In the genomic region with DNA sequence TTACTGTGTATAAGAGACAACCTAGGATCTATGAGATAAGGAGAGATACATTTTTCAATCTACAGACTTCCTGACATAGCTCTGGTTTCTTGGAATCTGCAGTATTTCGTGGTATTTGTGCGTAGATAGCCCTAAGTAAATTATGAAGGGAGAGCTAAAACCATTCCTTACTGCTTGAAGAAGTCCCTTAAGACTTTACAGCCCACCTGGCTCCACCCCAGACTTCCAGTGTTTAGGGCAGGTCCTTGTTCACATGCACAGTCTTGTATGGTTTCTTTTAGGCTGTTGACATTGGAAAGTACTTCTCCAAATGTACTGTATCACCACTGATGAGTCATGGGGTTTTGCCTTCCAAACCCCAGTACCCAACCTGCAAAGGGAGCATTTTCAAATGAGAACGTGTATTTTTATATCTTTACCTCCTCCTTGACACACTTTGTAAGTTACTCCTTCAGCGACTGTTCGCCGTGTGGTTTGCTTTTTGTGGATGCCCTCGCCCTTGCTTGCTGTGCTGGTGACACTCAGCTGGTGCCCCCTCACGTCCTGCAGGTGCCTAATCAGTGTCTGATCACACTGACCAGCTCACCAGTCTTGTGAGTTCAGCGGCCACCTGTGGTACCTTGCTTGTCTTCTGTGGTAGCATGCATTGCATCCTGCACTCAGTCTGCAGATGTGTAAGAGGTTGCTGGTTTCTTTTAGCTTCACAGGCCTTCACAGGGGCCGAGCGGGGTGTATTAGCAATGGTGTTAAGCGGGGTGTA, we compare ENCODE assay signal across 12 cellular contexts.
DNase-seq lines count a peak whose midpoint lies in the region; ATAC-seq, FAIRE-seq and TF ChIP-seq lines count a peak whose summit lies in the region.
"Had no signal": no experiment of that assay in that cellular context is flagged by ENCODE, and none has a peak within 500 bp of the region (broad histone marks: within the 10 kb centered on the region; RNA-seq: fewer than 3 reads in every experiment).

No MANE protein-coding gene starts in this region.

- peaks cover 4 to 90% (median 45%) of the 10 kb centered on the region in 3 donors for H3K36me3 Mint-ChIP-seq in CD8-positive, alpha-beta memory T cell
- peaks cover 52% of the 10 kb centered on the region for H3K36me3 Mint-ChIP-seq in natural killer cell treated with Interleukin-12 subunit alpha and Interleukin-12 subunit beta and Interleukin-15 and Interleukin-18, amount 100 ng/mL, for 72 hours
- peaks cover 49% of the 10 kb centered on the region for H3K36me3 Mint-ChIP-seq in endothelial cell (ENCODE audit: low read depth, unreplicated experiment)

- H3K9me3 Mint-ChIP-seq in CD8-positive, alpha-beta memory T cell, result no peaks in the 10 kb centered on the region
- no peaks in the 10 kb centered on the region for H3K9me3 Mint-ChIP-seq in natural killer cell treated with Interleukin-12 subunit alpha and Interleukin-12 subunit beta and Interleukin-15 and Interleukin-18, amount 100 ng/mL, for 72 hours
- H3K9me3 Mint-ChIP-seq in endothelial cell (ENCODE audit: unreplicated experiment), result no peaks in the 10 kb centered on the region

- H3K27ac ChIP-seq in CD8-positive, alpha-beta memory T cell (ENCODE audit: low read depth, low read length), result peak overlapping the region; percentile 44
- H3K27ac ChIP-seq in esophagus (ENCODE audit: low read depth in 2 of 2, low read length in 1 of 2) (peak overlapping the region; percentile 95 to 97), MM.1S (ENCODE audit: low read length) (no peak overlapping the region)

- peak overlapping the region in 3 of 8 donors; percentile 11 to 43 (median 36) for H3K27ac Mint-ChIP-seq in CD8-positive, alpha-beta memory T cell
- peak overlapping the region; percentile 43 to 72 for H3K27ac Mint-ChIP-seq in natural killer cell treated with Interleukin-12 subunit alpha and Interleukin-12 subunit beta and Interleukin-15 and Interleukin-18, amount 100 ng/mL, for 72 hours
- no peak overlapping the region for H3K27ac Mint-ChIP-seq in endothelial cell (ENCODE audit: unreplicated experiment)

- no peak for DNase-seq in CD8-positive, alpha-beta memory T cell
- peak; percentile 22 for DNase-seq in MV-4-11 (lab: John Stamatoyannopoulos, UW)
- DNase-seq in natural killer cell treated with Interleukin-12 subunit alpha and Interleukin-12 subunit beta and Interleukin-15 and Interleukin-18, amount 100 ng/mL, for 72 hours (ENCODE audit: low spot score), result no peak
- no peak for DNase-seq in endothelial cell (ENCODE audit: low spot score)
- DNase-seq in NCI-H1694 treated with DMSO at 0.1 percent for 48 hours (lab: John Stamatoyannopoulos, UW), result no peak
- no peak for DNase-seq in HTR-8/SVneo (ENCODE audit: insufficient read length, low spot score)
- DNase-seq in MM.1S, result no peak
- DNase-seq: Caco-2; NCI-H524; stimulated activated CD4-positive, alpha-beta T cell treated with anti-CD3 and anti-CD28 coated beads, Interleukin-2, amount 100 ng/mL, for 24 hours had no signal

- H3K4me1 Mint-ChIP-seq in CD8-positive, alpha-beta memory T cell, result peaks cover 10 to 20% (median 18%) of the 10 kb centered on the region in 3 donors
- peaks cover 30 to 53% of the 10 kb centered on the region in 2 donors for H3K4me1 Mint-ChIP-seq in natural killer cell treated with Interleukin-12 subunit alpha and Interleukin-12 subunit beta and Interleukin-15 and Interleukin-18, amount 100 ng/mL, for 72 hours (ENCODE audit: low read depth in 2 of 2)
- no peaks in the 10 kb centered on the region for H3K4me1 Mint-ChIP-seq in endothelial cell (ENCODE audit: unreplicated experiment)

- POLR2A ChIA-PET in CD8-positive, alpha-beta memory T cell (lab: Charles Lee), result no interaction called here

- CTCF ChIA-PET in CD8-positive, alpha-beta memory T cell (lab: Charles Lee), result no interaction called here

- peaks cover 5% of the 10 kb centered on the region for H3K4me1 ChIP-seq in CD8-positive, alpha-beta memory T cell (ENCODE audit: insufficient read depth, low read length)
- H3K4me1 ChIP-seq in esophagus (ENCODE audit: control insufficient read depth in 2 of 2, insufficient read depth in 2 of 2, low read length in 1 of 2), result peaks cover 5 to 11% of the 10 kb centered on the region in 2 donors
- H3K4me1 ChIP-seq in MM.1S (ENCODE audit: low read length), result no peaks in the 10 kb centered on the region

- H4K20me1 ChIP-seq in MM.1S (ENCODE audit: insufficient read depth, low read length), result no peaks in the 10 kb centered on the region

- no peaks in the 10 kb centered on the region for H3K27me3 Mint-ChIP-seq in CD8-positive, alpha-beta memory T cell
- no peaks in the 10 kb centered on the region for H3K27me3 Mint-ChIP-seq in natural killer cell treated with Interleukin-12 subunit alpha and Interleukin-12 subunit beta and Interleukin-15 and Interleukin-18, amount 100 ng/mL, for 72 hours
- H3K27me3 Mint-ChIP-seq in endothelial cell (ENCODE audit: unreplicated experiment), result peaks cover 1% of the 10 kb centered on the region

- H3K9me3 ChIP-seq in CD8-positive, alpha-beta memory T cell (ENCODE audit: low read length), result no peaks in the 10 kb centered on the region
- no peaks in the 10 kb centered on the region for H3K9me3 ChIP-seq in esophagus (ENCODE audit: control insufficient read depth in 2 of 2, insufficient read depth in 1 of 2, low read depth in 1 of 2, low read length in 1 of 2)
- H3K9me3 ChIP-seq in MM.1S (replicated peaks; ENCODE audit: insufficient read depth, low read length), result no peaks in the 10 kb centered on the region
- H3K9me3 ChIP-seq: Caco-2, tibial nerve had no signal

- ATAC-seq in natural killer cell treated with Interleukin-12 subunit alpha and Interleukin-12 subunit beta and Interleukin-15 and Interleukin-18, amount 100 ng/mL, for 72 hours, result peak in 1 of 2 donors; percentile 26

- TF ChIP-seq CTCF in endothelial cell (IDR thresholded peaks at IDR 0.05; ENCODE audit: unreplicated experiment), result no peak
- no peak for TF ChIP-seq CTCF in MM.1S (IDR thresholded peaks at IDR 0.05; ENCODE audit: low read length)

- peaks cover 67% of the 10 kb centered on the region for H3K36me3 ChIP-seq in CD8-positive, alpha-beta memory T cell (ENCODE audit: insufficient read depth, low read length)
- H3K36me3 ChIP-seq in esophagus (ENCODE audit: control insufficient read depth in 2 of 2, insufficient read depth in 2 of 2, low read length in 1 of 2) (peaks cover 16 to 17% of the 10 kb centered on the region in 2 donors), MM.1S (replicated peaks; ENCODE audit: insufficient read depth, low read length) (no peaks in the 10 kb centered on the region)

- FAIRE-seq in HTR-8/SVneo (lab: Jason Lieb, UNC), result no peak

- no peak overlapping the region for H3K9ac ChIP-seq in MM.1S (ENCODE audit: low read length)

- H3K79me2 ChIP-seq in MM.1S (ENCODE audit: low read length), result no peaks in the 10 kb centered on the region

- H3K4me3 ChIP-seq in CD8-positive, alpha-beta memory T cell (ENCODE audit: low read length), result no peak overlapping the region
- peak overlapping the region; percentile 9 to 18 for H3K4me3 ChIP-seq in esophagus (ENCODE audit: low read depth in 1 of 2, low read length in 2 of 2)
- H3K4me3 ChIP-seq in MM.1S (ENCODE audit: low read length), result no peak overlapping the region
- H3K4me3 ChIP-seq: tibial nerve had no signal

- H3F3A ChIP-seq in MM.1S (ENCODE audit: insufficient read depth, low read length), result no peaks in the 10 kb centered on the region

- peak overlapping the region in 1 of 7 donors; percentile 26 for H3K4me3 Mint-ChIP-seq in CD8-positive, alpha-beta memory T cell
- H3K4me3 Mint-ChIP-seq in natural killer cell treated with Interleukin-12 subunit alpha and Interleukin-12 subunit beta and Interleukin-15 and Interleukin-18, amount 100 ng/mL, for 72 hours, result no peak overlapping the region
- no peak overlapping the region for H3K4me3 Mint-ChIP-seq in endothelial cell (ENCODE audit: unreplicated experiment)

- no peak overlapping the region for H2AFZ ChIP-seq in MM.1S (ENCODE audit: low read length)

- 52 to 65% methylated on average over 12 of the region's 12 CpGs for WGBS in esophagus, 2 donors

- no peaks in the 10 kb centered on the region for H3K9me2 ChIP-seq in MM.1S (replicated peaks; ENCODE audit: insufficient read depth, low read length)

- no peak overlapping the region for H3K4me2 ChIP-seq in MM.1S (ENCODE audit: low read depth, low read length)

- no peaks in the 10 kb centered on the region for H3K27me3 ChIP-seq in CD8-positive, alpha-beta memory T cell (ENCODE audit: insufficient read depth, low read length, poor library complexity, severe bottlenecking)
- no peaks in the 10 kb centered on the region for H3K27me3 ChIP-seq in esophagus (ENCODE audit: control insufficient read depth in 1 of 2, insufficient read depth in 2 of 2, low read length in 2 of 2)
- no peaks in the 10 kb centered on the region for H3K27me3 ChIP-seq in MM.1S (replicated peaks; ENCODE audit: insufficient read depth, low read length)
- H3K27me3 ChIP-seq: tibial nerve had no signal

Comparison
In these comparisons a context has a peak if more than half of its experiments do, and no peak if none do; other contexts are left out.
1. H3K4me3 ChIP-seq: peak in esophagus (2 of 2); none in CD8-positive, alpha-beta memory T cell (single experiment) and MM.1S (single experiment).